20 cellular contexts compared by ENCODE assay signal in the genomic region with DNA sequence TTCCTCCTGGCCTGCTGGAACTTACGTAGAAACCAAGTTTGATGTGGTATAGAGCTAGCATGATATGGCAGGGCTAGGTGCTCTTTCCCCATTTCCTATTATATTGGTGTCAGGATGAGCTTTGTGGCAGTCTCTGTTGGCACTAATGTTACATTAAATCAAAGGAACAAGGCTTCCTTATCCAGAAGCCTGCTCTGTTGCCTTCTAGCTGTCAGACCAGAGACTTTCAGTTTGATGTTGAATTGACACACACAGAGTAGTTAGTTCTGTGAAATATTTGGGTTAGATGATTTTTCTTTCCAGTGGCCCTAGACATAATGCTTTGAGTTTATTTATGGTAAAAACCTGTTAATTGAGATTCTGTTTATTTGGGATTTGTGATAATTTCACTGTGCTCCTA.
"Had no signal": no experiment of that assay in that cellular context is flagged by ENCODE, and none has a peak within 500 bp of the region (broad histone marks: within the 10 kb centered on the region; RNA-seq: fewer than 3 reads in every experiment).

No MANE protein-coding gene starts in this region.

- ATAC-seq: gastrocnemius medialis; left cardiac atrium; lower lobe of right lung; naive thymus-derived CD8-positive, alpha-beta T cell; psoas muscle; right cardiac atrium; stimulated activated memory B cell treated with anti-CD40 and anti-IgM and Interleukin-4, amounts not matched to agents 10 μg/mL and 1 μg/mL and 100 μg/mL, for 72 hours; stimulated activated naive CD8-positive, alpha-beta T cell treated with anti-CD3 and anti-CD28 coated beads, Interleukin-15, Interleukin-2, amounts not matched to agents 100 U/mL and 50 U/mL, for 24 hours had no signal

- DNase-seq: dorsolateral prefrontal cortex; effector CD4-positive, alpha-beta T cell; gastrocnemius medialis; head of caudate nucleus; left cardiac atrium; left ventricle myocardium inferior; lower lobe of right lung; naive thymus-derived CD8-positive, alpha-beta T cell; nephron progenitor cell; nucleus accumbens; posterior cingulate gyrus; psoas muscle; right cardiac atrium; spleen; stimulated activated CD4-positive, alpha-beta T cell treated with anti-CD3 and anti-CD28 coated beads, Interleukin-4, amount 100 ng/mL, for 4 hours; stimulated activated naive CD8-positive, alpha-beta T cell treated with anti-CD3 and anti-CD28 coated beads, Interleukin-15, Interleukin-2, amounts not matched to agents 100 U/mL and 50 U/mL, for 24 hours; substantia nigra; testis; tibial artery had no signal
